16 cellular contexts compared by ENCODE assay signal in genomic region chr4:151688003-151688784, GRCh38.
A peak's percentile ranks its signal among the peaks of the same experiment; 100 is the strongest.
DNase-seq lines count a peak whose midpoint lies in the region; ATAC-seq and TF ChIP-seq lines count a peak whose summit lies in the region.
"Had no signal": no experiment of that assay in that cellular context is flagged by ENCODE, and none has a peak within 500 bp of the region (broad histone marks: within the 10 kb centered on the region; RNA-seq: fewer than 3 reads in every experiment).

No MANE protein-coding gene starts in this region.

- TF ChIP-seq POLR2A in sigmoid colon (IDR thresholded peaks at IDR 0.05) (no peak), erythroblast (IDR thresholded peaks at IDR 0.05; ENCODE audit: low read length) (no peak)

- POLR2A ChIA-PET in HEK293 (lab: Yijun Ruan, JAX) = no interaction called here

- H3K9me3 Mint-ChIP-seq in activated naive CD8-positive, alpha-beta T cell treated with anti-CD3 and anti-CD28 coated beads, Interleukin-2, amount 50 U/mL, for 24 hours = no peaks in the 10 kb centered on the region
- H3K9me3 Mint-ChIP-seq: T-cell had no signal

- no peak overlapping the region for H3K4me3 Mint-ChIP-seq in activated naive CD8-positive, alpha-beta T cell treated with anti-CD3 and anti-CD28 coated beads, Interleukin-2, amount 50 U/mL, for 24 hours
- H3K4me3 Mint-ChIP-seq: T-cell had no signal

- H3K4me1 ChIP-seq in HEK293 (ENCODE audit: control insufficient read depth, insufficient read depth, low read length) (no peaks in the 10 kb centered on the region), sigmoid colon (peaks cover 0 to 63% (median 50%) of the 10 kb centered on the region in 4 donors)

- no peak for TF ChIP-seq EP300 in sigmoid colon (IDR thresholded peaks at IDR 0.05)

- H3K27ac Mint-ChIP-seq in activated naive CD8-positive, alpha-beta T cell treated with anti-CD3 and anti-CD28 coated beads, Interleukin-2, amount 50 U/mL, for 24 hours = no peak overlapping the region
- H3K27ac Mint-ChIP-seq: T-cell had no signal

- no peak overlapping the region for H3K4me3 ChIP-seq in HEK293 (ENCODE audit: low read depth, low read length)
- no peak overlapping the region for H3K4me3 ChIP-seq in sigmoid colon
- H3K4me3 ChIP-seq: left lung, prostate gland had no signal

- WGBS in sigmoid colon, 2 donors = 77 to 91% methylated on average over 14 of the region's 14 CpGs

- intact Hi-C loops in sigmoid colon (cut with DNase I) = no loop called here

- H3K9me3 ChIP-seq in HEK293 (ENCODE audit: control insufficient read depth, insufficient read depth, low read depth, low read length) (no peaks in the 10 kb centered on the region), sigmoid colon (no peaks in the 10 kb centered on the region)
- H3K9me3 ChIP-seq: left lung, prostate gland had no signal

- H3K27me3 ChIP-seq in sigmoid colon = no peaks in the 10 kb centered on the region
- H3K27me3 ChIP-seq: left lung had no signal

- ATAC-seq in activated naive CD8-positive, alpha-beta T cell treated with anti-CD3 and anti-CD28 coated beads, Interleukin-2, amount 50 U/mL, for 24 hours = no peak
- ATAC-seq: T-cell had no signal

- H3K36me3 ChIP-seq in HEK293 (ENCODE audit: control insufficient read depth in 2 of 2, insufficient read depth in 1 of 2, low read length in 2 of 2) = no peaks in the 10 kb centered on the region
- no peaks in the 10 kb centered on the region for H3K36me3 ChIP-seq in sigmoid colon
- H3K36me3 ChIP-seq: prostate gland had no signal

- H3K4me1 Mint-ChIP-seq in activated naive CD8-positive, alpha-beta T cell treated with anti-CD3 and anti-CD28 coated beads, Interleukin-2, amount 50 U/mL, for 24 hours = no peaks in the 10 kb centered on the region
- H3K4me1 Mint-ChIP-seq: T-cell had no signal

- CTCF ChIA-PET in HEK293 (lab: Yijun Ruan, JAX) = no interaction called here

- no peak for TF ChIP-seq CTCF in HEK293 (tag by site-specific recombination; IDR thresholded peaks at IDR 0.05)
- no peak for TF ChIP-seq CTCF in sigmoid colon (IDR thresholded peaks at IDR 0.05)

- no peaks in the 10 kb centered on the region for H3K27me3 Mint-ChIP-seq in activated naive CD8-positive, alpha-beta T cell treated with anti-CD3 and anti-CD28 coated beads, Interleukin-2, amount 50 U/mL, for 24 hours
- H3K27me3 Mint-ChIP-seq: T-cell had no signal

- H3K36me3 Mint-ChIP-seq in activated naive CD8-positive, alpha-beta T cell treated with anti-CD3 and anti-CD28 coated beads, Interleukin-2, amount 50 U/mL, for 24 hours (ENCODE audit: low read depth) = peaks cover 9% of the 10 kb centered on the region

- peak; percentile 14 to 29 for DNase-seq in dermis microvascular lymphatic vessel endothelial cell (ENCODE audit: low read depth in 2 of 2)
- peak; percentile 47 for DNase-seq in iPS-NIHi7 (ENCODE audit: extremely low spot score)
- DNase-seq in sigmoid colon = no peak
- DNase-seq in activated naive CD8-positive, alpha-beta T cell treated with anti-CD3 and anti-CD28 coated beads, Interleukin-2, amount 50 U/mL, for 24 hours = no peak
- DNase-seq in Ammon's horn (ENCODE audit: low spot score) = no peak
- no peak for DNase-seq in stimulated activated naive CD4-positive, alpha-beta T cell (lab: John Stamatoyannopoulos, UW)
- no peak for DNase-seq in erythroblast (lab: John Stamatoyannopoulos, UW)
- DNase-seq: activated CD4-positive, alpha-beta T cell treated with anti-CD3 and anti-CD28 coated beads, Interleukin-2, amount 50 U/mL, for 4 hours; activated effector memory CD4-positive, alpha-beta T cell treated with Interleukin-2 at 50 U/mL for 16 hours; foreskin melanocyte; Karpas-422; left lung; NCI-H2107; T-cell had no signal

- no peak overlapping the region for H3K27ac ChIP-seq in HEK293 (ENCODE audit: extremely low read depth, low read depth, low read length)
- peak overlapping the region; percentile 45 to 72 (median 66) for H3K27ac ChIP-seq in sigmoid colon
- H3K27ac ChIP-seq: left lung had no signal

TF ChIP-seq in HEK293, 187 proteins besides CTCF, POLR2A, EP300 and RAD21:
- TF ChIP-seq ZXDB (tag by site-specific recombination; IDR thresholded peaks at IDR 0.05) (no peak), ZNF10 (tag by site-specific recombination; IDR thresholded peaks at IDR 0.05) (no peak), ZNF777 (tag by site-specific recombination; IDR thresholded peaks at IDR 0.05; ENCODE audit: borderline replicate concordance) (no peak), ZIC2 (tag by site-specific recombination; IDR thresholded peaks at IDR 0.05) (0 out of 2 replicates have a peak, but pooled peaks have one; percentile 8), ZNF600 (tag by site-specific recombination; IDR thresholded peaks at IDR 0.05) (no peak), ZNF391 (tag by site-specific recombination; IDR thresholded peaks at IDR 0.05; ENCODE audit: borderline replicate concordance, low read depth) (no peak)

Comparison
In these comparisons a context has a peak if more than half of its experiments do, and no peak if none do; other contexts are left out.
1. DNase-seq: peak in dermis microvascular lymphatic vessel endothelial cell (2 of 2) and iPS-NIHi7 (single experiment); none in sigmoid colon (single experiment), activated naive CD8-positive, alpha-beta T cell treated with anti-CD3 and anti-CD28 coated beads, Interleukin-2, amount 50 U/mL, for 24 hours (single experiment), Ammon's horn (single experiment), stimulated activated naive CD4-positive, alpha-beta T cell (0 of 6) and erythroblast (0 of 2).